Comparison of ENCODE assay signal across 1 cellular context in the genomic region with DNA sequence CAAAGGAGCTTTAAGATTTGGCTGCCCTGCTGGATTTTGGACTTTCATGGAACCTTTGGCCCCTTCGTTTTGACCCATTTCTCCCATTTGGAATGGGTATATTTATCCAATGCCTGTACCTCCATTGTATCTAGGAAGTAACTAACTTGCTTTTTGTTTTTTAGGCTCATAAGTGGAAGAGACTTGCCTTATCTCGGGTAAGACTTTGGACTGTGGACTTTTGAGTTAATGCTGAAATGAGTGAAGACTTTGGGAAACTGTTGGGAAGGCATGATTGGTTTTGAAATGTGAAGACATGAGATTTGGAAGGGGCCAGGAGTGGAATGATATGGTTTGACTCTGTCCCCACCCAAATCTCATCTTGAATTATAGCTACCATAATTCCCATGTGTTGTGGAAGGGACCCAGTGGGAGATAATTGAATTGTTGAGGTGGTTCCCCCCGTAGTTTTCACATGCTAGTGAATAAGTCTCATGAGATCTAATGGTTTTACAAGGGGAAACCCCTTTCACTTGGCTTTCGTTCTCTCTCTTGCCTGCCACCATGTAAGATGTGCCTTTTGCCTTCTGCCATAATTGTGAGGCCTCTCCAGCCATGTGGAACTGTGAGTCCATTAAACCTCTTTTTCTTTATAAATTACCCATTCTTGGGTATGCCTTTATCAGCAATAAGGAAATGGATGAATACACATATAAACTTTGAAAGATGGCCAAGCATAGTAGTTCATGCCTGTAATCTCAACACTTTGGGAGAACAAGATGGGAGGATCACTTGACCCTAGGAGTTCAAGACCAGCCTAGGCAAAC.
A peak's percentile ranks its signal among the peaks of the same experiment; 100 is the strongest.
TF ChIP-seq lines count a peak whose summit lies in the region.

No MANE protein-coding gene starts in this region.

TF ChIP-seq in HepG2, 621 proteins besides CTCF, POLR2A, EP300 and RAD21:
- TF ChIP-seq ZNF747 (CRISPR knock-in tag; IDR thresholded peaks at IDR 0.05; ENCODE audit: borderline replicate concordance) (0 out of 2 replicates have a peak, but pooled peaks have one; percentile 39), TEAD3 (CRISPR knock-in tag; optimal IDR thresholded peaks at IDR 0.05; ENCODE audit: borderline replicate concordance) (peak; percentile 10), ZSCAN5A (CRISPR knock-in tag; IDR thresholded peaks at IDR 0.05; ENCODE audit: borderline replicate concordance) (peak; percentile 83; the same call in 1 of the 2 replicates), ZMYM4 (CRISPR knock-in tag; IDR thresholded peaks at IDR 0.05) (peak; percentile 29; the same call in 1 of the 2 replicates), ZNF280D (CRISPR knock-in tag; IDR thresholded peaks at IDR 0.05) (0 out of 2 replicates have a peak, but pooled peaks have one; percentile 19), ZNF430 (CRISPR knock-in tag; IDR thresholded peaks at IDR 0.05) (peak; percentile 100), HNF4A (CRISPR knock-in tag; IDR thresholded peaks at IDR 0.05) (0 out of 2 replicates have a peak, but pooled peaks have one; percentile 16)
TF ChIP-seq in HepG2: peak in this region for 7; not testable (repeated sequence) for 614.
